Comparison of ENCODE assay signal across 1 cellular context in the genomic region with DNA sequence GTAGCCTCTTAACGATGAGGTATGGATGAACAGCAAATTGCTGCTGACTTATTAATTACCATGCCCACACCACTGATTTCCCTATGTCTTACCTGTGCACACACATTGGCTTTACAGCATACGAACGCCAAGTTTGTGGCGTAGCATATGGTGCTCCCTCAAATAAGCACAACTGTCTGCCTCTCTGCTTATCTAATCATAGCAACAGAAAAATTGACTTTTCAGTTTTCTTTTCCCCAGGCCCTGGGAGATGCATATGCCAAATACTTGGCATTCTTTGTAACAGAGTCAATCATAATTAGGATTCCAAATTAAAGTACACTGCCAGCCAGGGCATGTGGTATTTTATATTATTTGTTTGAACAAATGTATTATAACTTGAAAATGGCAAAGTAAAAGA.
A peak's percentile ranks its signal among the peaks of the same experiment; 100 is the strongest.
TF ChIP-seq lines count a peak whose summit lies in the region.

No MANE protein-coding gene starts in this region.

TF ChIP-seq in A549, 52 proteins besides CTCF, POLR2A, EP300 and RAD21 (continued from another document):
- TF ChIP-seq, protein P1, sequence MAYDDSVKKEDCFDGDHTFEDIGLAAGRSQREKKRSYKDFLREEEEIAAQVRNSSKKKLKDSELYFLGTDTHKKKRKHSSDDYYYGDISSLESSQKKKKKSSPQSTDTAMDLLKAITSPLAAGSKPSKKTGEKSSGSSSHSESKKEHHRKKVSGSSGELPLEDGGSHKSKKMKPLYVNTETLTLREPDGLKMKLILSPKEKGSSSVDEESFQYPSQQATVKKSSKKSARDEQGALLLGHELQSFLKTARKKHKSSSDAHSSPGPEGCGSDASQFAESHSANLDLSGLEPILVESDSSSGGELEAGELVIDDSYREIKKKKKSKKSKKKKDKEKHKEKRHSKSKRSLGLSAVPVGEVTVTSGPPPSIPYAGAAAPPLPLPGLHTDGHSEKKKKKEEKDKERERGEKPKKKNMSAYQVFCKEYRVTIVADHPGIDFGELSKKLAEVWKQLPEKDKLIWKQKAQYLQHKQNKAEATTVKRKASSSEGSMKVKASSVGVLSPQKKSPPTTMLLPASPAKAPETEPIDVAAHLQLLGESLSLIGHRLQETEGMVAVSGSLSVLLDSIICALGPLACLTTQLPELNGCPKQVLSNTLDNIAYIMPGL (CRISPR knock-in tag; IDR thresholded peaks at IDR 0.05; ENCODE audit: borderline replicate concordance), result no peak
- TF ChIP-seq CBX2 (IDR thresholded peaks at IDR 0.05; ENCODE audit: borderline replicate concordance, low read depth), result no peak
- TF ChIP-seq HOXB13 (CRISPR knock-in tag; IDR thresholded peaks at IDR 0.05; ENCODE audit: low read depth), result peak; percentile 74; the same call in 1 of the 2 replicates
- no peak for TF ChIP-seq HOXA7 (CRISPR knock-in tag; IDR thresholded peaks at IDR 0.05)
- TF ChIP-seq CEBPB (IDR thresholded peaks at IDR 0.05), result no peak
- no peak for TF ChIP-seq CHD2 (IDR thresholded peaks at IDR 0.05; ENCODE audit: low read length, partially characterized antibody)
- no peak for TF ChIP-seq MYC (IDR thresholded peaks at IDR 0.05; ENCODE audit: borderline replicate concordance, low read length)
- TF ChIP-seq MAX (IDR thresholded peaks at IDR 0.05), result 0 out of 2 replicates have a peak, but pooled peaks have one; percentile 38
- TF ChIP-seq RNF2 (IDR thresholded peaks at IDR 0.05; ENCODE audit: borderline replicate concordance, low read depth), result no peak
- TF ChIP-seq BHLHE40 (IDR thresholded peaks at IDR 0.05; ENCODE audit: low read depth, low read length), result no peak
